Comparison of ENCODE assay signal across 8 cellular contexts in genomic region chr1:6579374-6580118, GRCh38.
A peak's percentile ranks its signal among the peaks of the same experiment; 100 is the strongest.
DNase-seq lines count a peak whose midpoint lies in the region; ATAC-seq lines count a peak whose summit lies in the region.

Gene ZBTB48 (plus strand): TSS chr1:6579994. CDS start chr1:6580610, 616 bp downstream.

- ATAC-seq in GM19351 (IDR thresholded peaks at IDR 0.05; ENCODE audit: unreplicated experiment) (peak; percentile 98), HG03521 (IDR thresholded peaks at IDR 0.05; ENCODE audit: unreplicated experiment) (peak; percentile 95)

- peak within 1 kb of the TSS; percentile 73 to 96 (median 89) for H3K27ac ChIP-seq in BLaER1 treated with 17β-estradiol and CSF1 and Interleukin-3, amounts not matched to agents 10 nM and 100 nM

- H3K4me3 ChIP-seq in BLaER1 treated with 17β-estradiol and CSF1 and Interleukin-3, amounts not matched to agents 10 nM and 100 nM, result peak within 1 kb of the TSS; percentile 74 to 91 (median 82)

- H3K36me3 ChIP-seq in BLaER1 treated with 17β-estradiol and CSF1 and Interleukin-3, amounts not matched to agents 10 nM and 100 nM, result peaks cover 0 to 15% (median 4%) of the 10 kb centered on the region in 11 experiments; a peak in 8 of 22 replicates

- H3K27me3 ChIP-seq in BLaER1 treated with 17β-estradiol and CSF1 and Interleukin-3, amounts not matched to agents 10 nM and 100 nM, result no peaks in the 10 kb centered on the region

- H3K4me2 ChIP-seq in BLaER1 treated with 17β-estradiol and CSF1 and Interleukin-3, amounts not matched to agents 10 nM and 100 nM, result peak within 1 kb of the TSS; percentile 83 to 99 (median 96)

- peaks cover 21 to 42% (median 36%) of the 10 kb centered on the region in 11 experiments for H4K20me1 ChIP-seq in BLaER1 treated with 17β-estradiol and CSF1 and Interleukin-3, amounts not matched to agents 10 nM and 100 nM

- H3K9ac ChIP-seq in BLaER1 treated with 17β-estradiol and CSF1 and Interleukin-3, amounts not matched to agents 10 nM and 100 nM, result peak within 1 kb of the TSS; percentile 84 to 96 (median 88)

- DNase-seq in NCI-H748 (lab: John Stamatoyannopoulos, UW; ENCODE audit: unreplicated experiment) (peak; percentile 96), cortex of kidney (lab: John Stamatoyannopoulos, UW) (peak; percentile 69), left kidney (ENCODE audit: low read depth, low spot score) (peak; percentile 99)
- DNase-seq in activated CD4-positive, alpha-beta T cell treated with anti-CD3 and anti-CD28 coated beads, Interleukin-2, amount 50 U/mL, for 1 hour, result peak; percentile 96
- DNase-seq in stimulated activated CD4-positive, alpha-beta T cell treated with anti-CD3 and anti-CD28 coated beads, Interleukin-2, amount 100 ng/mL, for 24 hours, result peak; percentile 97 to 99

- H3K9me3 ChIP-seq in BLaER1 treated with 17β-estradiol and CSF1 and Interleukin-3, amounts not matched to agents 10 nM and 100 nM (replicated peaks in 1 of 11), result no peaks in the 10 kb centered on the region

- H3K4me1 ChIP-seq in BLaER1 treated with 17β-estradiol and CSF1 and Interleukin-3, amounts not matched to agents 10 nM and 100 nM, result peaks cover 47 to 59% (median 52%) of the 10 kb centered on the region in 10 experiments

Comparison
In these comparisons a context has a peak if more than half of its experiments do, and no peak if none do; other contexts are left out.
1. Peak in every context shown above with its lines: DNase-seq, ATAC-seq, H3K4me3 ChIP-seq and H3K27ac ChIP-seq.